Comparison of ENCODE assay signal across 22 cellular contexts in the genomic region with DNA sequence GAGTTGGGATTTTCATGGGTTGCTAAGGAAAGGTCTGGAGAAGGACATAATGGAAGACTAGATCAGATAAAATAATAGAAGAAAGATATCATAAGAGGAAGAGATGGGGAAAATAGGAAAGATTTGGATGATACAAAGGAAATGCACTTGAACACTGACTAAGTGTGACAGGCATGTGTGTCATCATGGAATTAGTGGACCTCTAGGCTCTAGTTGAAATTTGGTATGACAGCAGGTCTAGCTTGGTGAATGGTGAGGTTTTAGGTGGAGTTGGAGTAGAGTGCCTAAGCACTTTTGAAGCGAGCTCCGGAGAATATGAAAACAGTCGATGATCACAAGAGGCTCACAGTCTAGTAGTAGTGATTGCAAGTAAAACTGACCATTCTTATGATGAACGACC.
"Had no signal": no experiment of that assay in that cellular context is flagged by ENCODE, and none has a peak within 500 bp of the region (broad histone marks: within the 10 kb centered on the region; RNA-seq: fewer than 3 reads in every experiment).

No MANE protein-coding gene starts in this region.

- FAIRE-seq: kidney had no signal

- H3K9me3 ChIP-seq: thoracic aorta, vagina had no signal

- H3K27me3 Mint-ChIP-seq: activated B cell treated with CpG ODN at 0.5 μM for 24 hours; activated naive CD8-positive, alpha-beta T cell; progenitor cell of endocrine pancreas had no signal

- H3K4me1 ChIP-seq: neural progenitor cell, vagina had no signal

- H2AFZ ChIP-seq: neural progenitor cell had no signal

- H3K9me3 Mint-ChIP-seq: activated T-cell treated with anti-CD3 and anti-CD28 coated beads, Interleukin-2, amount 50 U/mL, for 4 hours had no signal

- H3K27ac ChIP-seq: coronary artery, neural progenitor cell, thoracic aorta, vagina had no signal

- H3K9ac ChIP-seq: neural progenitor cell had no signal

- H3K4me3 ChIP-seq: coronary artery, lung, neural progenitor cell, thoracic aorta, vagina had no signal

- H3K36me3 Mint-ChIP-seq: activated naive CD8-positive, alpha-beta T cell; neural progenitor cell; type B pancreatic cell had no signal

- ATAC-seq: activated CD4-positive, alpha-beta T cell treated with anti-CD3 and anti-CD28 coated beads for 36 hours; activated T-cell treated with anti-CD3 and anti-CD28 coated beads, Interleukin-2, amount 50 U/mL, for 4 hours; naive thymus-derived CD4-positive, alpha-beta T cell had no signal

- H3K36me3 ChIP-seq: neural progenitor cell, thoracic aorta, vagina had no signal

- H3K27me3 ChIP-seq: neural progenitor cell, vagina had no signal

- DNase-seq: activated B cell treated with CpG ODN at 0.5 μM for 24 hours; activated CD4-positive, alpha-beta T cell treated with anti-CD3 and anti-CD28 coated beads for 36 hours; activated CD4-positive, alpha-beta T cell treated with anti-CD3 and anti-CD28 coated beads, Interleukin-2, amount 50 U/mL, for 4 hours; activated CD8-positive, alpha-beta memory T cell treated with anti-CD3 and anti-CD28 coated beads, Interleukin-2, amount 50 U/mL, for 48 hours; activated naive CD4-positive, alpha-beta T cell; activated T-cell treated with anti-CD3 and anti-CD28 coated beads, Interleukin-2, amount 50 U/mL, for 4 hours; cerebellar nuclear complex; kidney; naive thymus-derived CD4-positive, alpha-beta T cell; retina; stimulated activated CD4-positive, alpha-beta T cell treated with anti-CD3 and anti-CD28 coated beads, Interleukin-2, amount 100 ng/mL, for 48 hours; stimulated activated naive CD4-positive, alpha-beta T cell; T1000 had no signal

- H3K4me2 ChIP-seq: neural progenitor cell had no signal

- H3K4me3 Mint-ChIP-seq: activated B cell treated with CpG ODN at 0.5 μM for 24 hours; activated CD4-positive, alpha-beta T cell treated with anti-CD3 and anti-CD28 coated beads for 36 hours; activated naive CD8-positive, alpha-beta T cell; activated T-cell treated with anti-CD3 and anti-CD28 coated beads, Interleukin-2, amount 50 U/mL, for 4 hours; naive thymus-derived CD4-positive, alpha-beta T cell; neural progenitor cell; type B pancreatic cell had no signal

- H3K27ac Mint-ChIP-seq: activated B cell treated with CpG ODN at 0.5 μM for 24 hours; activated CD4-positive, alpha-beta T cell treated with anti-CD3 and anti-CD28 coated beads for 36 hours; activated naive CD8-positive, alpha-beta T cell; activated T-helper 2 cell treated with anti-CD3 and anti-CD28 coated beads, Interferon-gamma antibody, Interleukin-2, Interleukin-4, amounts not matched to agents 10 μg/mL and 5 μg/mL and 100 μg/mL, durations not matched to agents 14 hours and 24 hours and 36 hours; naive thymus-derived CD4-positive, alpha-beta T cell; neural progenitor cell; progenitor cell of endocrine pancreas; type B pancreatic cell had no signal

- H3K4me1 Mint-ChIP-seq: activated B cell treated with CpG ODN at 0.5 μM for 24 hours; activated CD4-positive, alpha-beta T cell treated with anti-CD3 and anti-CD28 coated beads for 36 hours; naive thymus-derived CD4-positive, alpha-beta T cell; neural progenitor cell had no signal
